In the genomic region with DNA sequence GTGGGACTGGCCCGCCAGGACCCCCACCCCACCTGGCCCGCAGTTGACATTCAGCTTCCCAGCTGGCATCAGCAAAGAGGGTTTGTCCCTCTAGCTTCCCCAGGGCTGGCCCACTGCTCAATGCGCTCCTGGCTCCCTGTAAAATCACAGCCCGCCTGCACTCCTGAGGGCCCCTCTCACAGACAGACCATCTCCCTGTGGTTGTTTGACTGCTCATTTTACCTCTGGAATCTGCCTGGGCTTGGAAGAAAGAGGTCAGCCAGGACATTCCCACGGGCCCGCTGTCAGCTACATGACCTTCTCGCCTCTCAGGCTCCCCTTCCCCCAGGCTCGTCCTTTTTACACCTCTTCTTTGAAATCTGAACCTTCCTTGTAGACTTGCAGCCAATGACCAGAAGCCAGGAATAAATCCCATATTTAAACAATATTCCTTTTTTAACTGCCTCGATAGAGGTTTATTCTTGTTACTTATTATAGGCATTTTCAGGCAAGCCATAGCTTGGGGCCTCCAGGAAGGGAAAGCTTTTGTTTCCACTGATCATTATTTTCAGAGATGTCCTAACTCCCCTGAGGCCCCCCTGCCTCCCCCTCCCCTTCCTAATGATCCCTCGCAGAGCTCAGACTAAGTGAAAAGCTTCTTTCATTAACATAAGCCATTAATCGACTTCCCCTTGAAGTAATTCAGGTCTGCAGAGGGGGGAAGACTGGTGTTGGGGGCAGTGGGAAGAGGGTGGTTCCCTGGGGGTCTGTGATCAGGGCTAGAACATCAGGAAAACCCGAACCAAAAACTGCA, we compare ENCODE assay signal across 10 cellular contexts.
DNase-seq lines count a peak whose midpoint lies in the region; ATAC-seq and TF ChIP-seq lines count a peak whose summit lies in the region.
"Had no signal": no experiment of that assay in that cellular context is flagged by ENCODE, and none has a peak within 500 bp of the region (broad histone marks: within the 10 kb centered on the region; RNA-seq: fewer than 3 reads in every experiment).

No MANE protein-coding gene starts in this region.

- no peak overlapping the region for H3K56ac ChIP-seq in H9 (ENCODE audit: insufficient read length, low read depth, low read length)

- H3K27ac ChIP-seq in BLaER1 (peak overlapping the region; percentile 74), H9 (ENCODE audit: insufficient read length, low read depth, low read length) (no peak overlapping the region), sigmoid colon (no peak overlapping the region)
- H3K27ac ChIP-seq: brain microvascular endothelial cell had no signal

- no peak overlapping the region for H4K5ac ChIP-seq in H9 (ENCODE audit: insufficient read length, low read depth, low read length)

- no peak for TF ChIP-seq EP300 in sigmoid colon (IDR thresholded peaks at IDR 0.05)

- H3K4me1 ChIP-seq in BLaER1: peaks cover 52% of the 10 kb centered on the region
- H3K4me1 ChIP-seq in H9 (ENCODE audit: insufficient read depth, low read length): peaks cover 12% of the 10 kb centered on the region; the same call in 1 of the 2 replicates
- no peaks in the 10 kb centered on the region for H3K4me1 ChIP-seq in BE2C
- H3K4me1 ChIP-seq in sigmoid colon: no peaks in the 10 kb centered on the region

- H2BK12ac ChIP-seq in H9 (ENCODE audit: insufficient read length, low read depth, low read length): no peak overlapping the region

- H3K4me3 ChIP-seq in BLaER1 (no peak overlapping the region), BE2C (ENCODE audit: low read depth, low read length) (no peak overlapping the region), sigmoid colon (no peak overlapping the region)

- no peak overlapping the region for H3K18ac ChIP-seq in H9 (ENCODE audit: insufficient read length, low read depth, low read length)

- no peak overlapping the region for H3T11ph ChIP-seq in H9 (ENCODE audit: low read length)

- H4K91ac ChIP-seq in H9 (ENCODE audit: insufficient read length, low read depth, low read length): no peak overlapping the region

- H3K4me2 ChIP-seq in BLaER1 (peak overlapping the region; percentile 80), H9 (ENCODE audit: insufficient read depth, insufficient read length, low read length) (peak overlapping the region; percentile 49)

- no peaks in the 10 kb centered on the region for H3K79me2 ChIP-seq in H9 (ENCODE audit: insufficient read depth, low read length)

- DNase-seq in H9 (peak; percentile 63), chondrocyte (ENCODE audit: low spot score) (no peak), natural killer cell (no peak), HuH-7.5 (ENCODE audit: low spot score) (no peak), GM19238 (ENCODE audit: insufficient read length, low spot score) (no peak), BE2C (no peak), sigmoid colon (no peak)
- DNase-seq: brain microvascular endothelial cell, SIG-M5 had no signal

- peaks cover 20% of the 10 kb centered on the region for H3K27me3 Mint-ChIP-seq in H9 (ENCODE audit: low read depth)
- H3K27me3 Mint-ChIP-seq in chondrocyte (ENCODE audit: low read depth): no peaks in the 10 kb centered on the region
- no peaks in the 10 kb centered on the region for H3K27me3 Mint-ChIP-seq in natural killer cell (ENCODE audit: low read depth in 2 of 2)

- TF ChIP-seq POLR2A in sigmoid colon (IDR thresholded peaks at IDR 0.05): no peak

- H2AK5ac ChIP-seq in H9 (ENCODE audit: insufficient read length, low read length): no peak overlapping the region

- WGBS in H9 (ENCODE audit: extremely low coverage, insufficient read length, low lambda C conversion rate): no CpG with 5 or more reads among the region's 12 CpGs
- WGBS in sigmoid colon, 2 donors: 69 to 87% methylated on average over 12 of the region's 12 CpGs

- H3K14ac ChIP-seq in H9 (ENCODE audit: insufficient read depth, low read length): no peak overlapping the region

- H3K4me1 Mint-ChIP-seq in H9 (peaks cover 49 to 51% of the 10 kb centered on the region in 2 experiments), chondrocyte (ENCODE audit: low read depth) (peaks cover 20% of the 10 kb centered on the region), natural killer cell (peaks cover 77 to 83% of the 10 kb centered on the region in 2 donors)

- H3K9me3 ChIP-seq in BLaER1 (peaks cover 11% of the 10 kb centered on the region; the same call in 1 of the 2 replicates), H9 (ENCODE audit: control insufficient read depth, low read depth, low read length) (no peaks in the 10 kb centered on the region), BE2C (no peaks in the 10 kb centered on the region), sigmoid colon (no peaks in the 10 kb centered on the region)

- no peaks in the 10 kb centered on the region for H4K20me1 ChIP-seq in BLaER1
- no peaks in the 10 kb centered on the region for H4K20me1 ChIP-seq in H9 (ENCODE audit: control insufficient read depth, insufficient read depth, insufficient read length)

- H3K27ac Mint-ChIP-seq in H9: peak overlapping the region in 2 of 3 experiments; percentile 12 to 87; a peak in 4 of 7 replicates
- peak overlapping the region; percentile 49 for H3K27ac Mint-ChIP-seq in chondrocyte (ENCODE audit: unreplicated experiment)
- H3K27ac Mint-ChIP-seq in natural killer cell: peak overlapping the region; percentile 90 to 94

- H3K4me3 Mint-ChIP-seq in H9: peak overlapping the region; percentile 50 to 78
- H3K4me3 Mint-ChIP-seq in chondrocyte (ENCODE audit: unreplicated experiment): no peak overlapping the region
- H3K4me3 Mint-ChIP-seq in natural killer cell: peak overlapping the region; percentile 64

- H2BK20ac ChIP-seq in H9 (ENCODE audit: low read depth, low read length, poor library complexity, severe bottlenecking): no peak overlapping the region

- intact Hi-C loops in natural killer cell (cut with micrococcal nuclease) (loop anchor here (5.0 kb wide), 2 partner anchors 76 to 221 kb away; a partner anchor contains a TSS), sigmoid colon (cut with DNase I) (no loop called here)

- no peak overlapping the region for H2BK15ac ChIP-seq in H9 (ENCODE audit: low read depth, low read length)

- H3K79me1 ChIP-seq in H9 (ENCODE audit: insufficient read depth, low read depth, low read length, poor library complexity, severe bottlenecking): no peaks in the 10 kb centered on the region

- H3K36me3 ChIP-seq in BLaER1 (no peaks in the 10 kb centered on the region), BE2C (no peaks in the 10 kb centered on the region), sigmoid colon (no peaks in the 10 kb centered on the region)
- H3K36me3 ChIP-seq: brain microvascular endothelial cell had no signal

- H2AFZ ChIP-seq in H9 (ENCODE audit: low read length): no peak overlapping the region

- TF ChIP-seq CTCF in H9 (conservative IDR thresholded peaks at IDR 0.05) (no peak), chondrocyte (IDR thresholded peaks at IDR 0.05) (no peak), natural killer cell (IDR thresholded peaks at IDR 0.05) (no peak), BE2C (IDR thresholded peaks at IDR 0.05; ENCODE audit: low read depth, low read length) (no peak), sigmoid colon (IDR thresholded peaks at IDR 0.05) (no peak)

- H3K9me3 Mint-ChIP-seq in H9 (peaks cover 10 to 12% of the 10 kb centered on the region in 2 experiments; a peak in 3 of 5 replicates), chondrocyte (ENCODE audit: low read depth) (peaks cover 11% of the 10 kb centered on the region), natural killer cell (no peaks in the 10 kb centered on the region)

- no peak overlapping the region for H2BK120ac ChIP-seq in H9 (ENCODE audit: low read depth, low read length, poor library complexity, severe bottlenecking)

- H3K27me3 ChIP-seq in BLaER1: no peaks in the 10 kb centered on the region
- H3K27me3 ChIP-seq in H9 (ENCODE audit: insufficient read depth, low read length): no peaks in the 10 kb centered on the region
- peaks cover 2% of the 10 kb centered on the region; the same call in 1 of the 2 replicates for H3K27me3 ChIP-seq in BE2C
- H3K27me3 ChIP-seq in sigmoid colon: no peaks in the 10 kb centered on the region

- H2BK5ac ChIP-seq in H9 (ENCODE audit: insufficient read length, low read length): no peak overlapping the region

- H3K9ac ChIP-seq in BLaER1: peak overlapping the region; percentile 63; the same call in 1 of the 2 replicates
- no peak overlapping the region for H3K9ac ChIP-seq in H9 (ENCODE audit: extremely low read depth, insufficient read length, low read length)

- no peak for ATAC-seq in natural killer cell

- H3K23me2 ChIP-seq in H9 (ENCODE audit: insufficient read length, low read depth, low read length, poor library complexity, severe bottlenecking): peaks cover 6% of the 10 kb centered on the region

- no peak overlapping the region for H3K4ac ChIP-seq in H9 (ENCODE audit: low read depth, low read length)

- H3K36me3 Mint-ChIP-seq in H9 (ENCODE audit: insufficient read depth in 1 of 3, low read depth in 3 of 3) (peaks cover 0 to 9% (median 0%) of the 10 kb centered on the region in 3 experiments; a peak in 3 of 7 replicates), chondrocyte (ENCODE audit: low read depth) (peaks cover 2% of the 10 kb centered on the region), natural killer cell (no peaks in the 10 kb centered on the region)

- H3K23ac ChIP-seq in H9 (ENCODE audit: insufficient read length, low read depth, low read length): no peak overlapping the region

- no peak overlapping the region for H4K8ac ChIP-seq in H9 (replicated peaks; ENCODE audit: insufficient read length, low read depth, low read length)
